8 cellular contexts compared by ENCODE assay signal in the genomic region with DNA sequence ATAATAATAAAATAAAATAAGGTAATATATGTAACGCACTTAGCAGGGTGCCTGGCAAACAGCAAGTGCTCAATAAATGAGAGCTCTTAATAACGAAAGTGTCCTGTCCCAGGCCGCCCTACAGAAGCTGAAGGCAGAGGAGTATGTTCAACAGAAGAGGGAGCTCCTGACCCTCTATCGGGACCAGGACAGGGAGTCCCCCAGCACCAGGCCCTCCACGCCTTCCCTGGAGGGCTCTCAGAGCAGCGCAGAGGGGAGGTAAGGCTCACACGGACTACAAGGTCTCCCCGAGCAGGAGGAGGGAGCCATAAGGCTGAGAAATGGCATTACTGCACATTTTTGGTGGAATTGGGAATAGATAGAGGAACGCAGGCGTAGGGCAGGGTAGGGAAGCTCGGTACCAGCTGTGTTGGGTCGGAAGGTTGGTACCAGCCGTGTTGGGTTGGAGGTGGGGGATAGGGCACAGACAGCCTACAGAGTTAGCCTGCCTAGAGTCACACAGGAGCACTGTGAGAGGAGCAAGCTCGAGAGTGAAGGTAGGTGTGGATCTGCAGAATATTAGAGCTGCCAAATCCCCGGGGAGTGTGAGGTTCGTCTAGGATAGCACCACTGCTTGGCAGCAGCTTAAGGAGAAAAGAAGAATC. TPM values are rescaled to one million over a fixed set of nuclear protein-coding genes. Genes with fewer than 3 reads are reported as not detected.
A peak's percentile ranks its signal among the peaks of the same experiment; 100 is the strongest.
DNase-seq lines count a peak whose midpoint lies in the region; ATAC-seq and TF ChIP-seq lines count a peak whose summit lies in the region.

No MANE protein-coding gene starts in this region.

- no peaks in the 10 kb centered on the region for H3K79me2 ChIP-seq in Karpas-422 (ENCODE audit: low read length)

- DNase-seq in COLO668 (lab: John Stamatoyannopoulos, UW; ENCODE audit: unreplicated experiment) = peak; percentile 1
- peak; percentile 85 for DNase-seq in Karpas-422
- peak; percentile 65 for DNase-seq in amniotic epithelial cell (ENCODE audit: low read depth)
- peak; percentile 49 for DNase-seq in iris pigment epithelial cell (ENCODE audit: low read depth)
- DNase-seq in thoracic aorta (ENCODE audit: low spot score) = no peak
- DNase-seq in activated gamma-delta T cell (lab: John Stamatoyannopoulos, UW) = no peak
- no peak for DNase-seq in GM19238 (ENCODE audit: insufficient read length, low spot score)
- DNase-seq in putamen (ENCODE audit: low spot score) = no peak

- H2AFZ ChIP-seq in Karpas-422 (ENCODE audit: low read length) = no peak overlapping the region

- no peak overlapping the region for H3K9ac ChIP-seq in Karpas-422 (ENCODE audit: low read length)

- H3K27ac ChIP-seq in Karpas-422 (ENCODE audit: low read length) (no peak overlapping the region), thoracic aorta (peak overlapping the region in 1 of 2 donors; percentile 34)

- no peak overlapping the region for H3K4me3 ChIP-seq in Karpas-422 (ENCODE audit: low read length)
- H3K4me3 ChIP-seq in thoracic aorta = no peak overlapping the region

- peak; percentile 54 for TF ChIP-seq CTCF in thoracic aorta (IDR thresholded peaks at IDR 0.05)

- H3K4me2 ChIP-seq in Karpas-422 (ENCODE audit: low read depth, low read length, poor library complexity, severe bottlenecking) = no peak overlapping the region

- ATAC-seq in thoracic aorta (ENCODE audit: insufficient number of reproducible peaks, low FRiP score, low read depth) = no peak

- peaks cover 51% of the 10 kb centered on the region for H3K4me1 ChIP-seq in Karpas-422 (ENCODE audit: low read length)
- peaks cover 18 to 83% of the 10 kb centered on the region in 2 donors for H3K4me1 ChIP-seq in thoracic aorta (ENCODE audit: control insufficient read depth in 1 of 2, low read depth in 2 of 2)

- H3K9me3 ChIP-seq in Karpas-422 (ENCODE audit: low read length) = no peaks in the 10 kb centered on the region
- no peaks in the 10 kb centered on the region for H3K9me3 ChIP-seq in thoracic aorta

- H4K20me1 ChIP-seq in Karpas-422 (ENCODE audit: insufficient read depth, low read depth, low read length) = peaks cover 41% of the 10 kb centered on the region

- no peaks in the 10 kb centered on the region for H3K27me3 ChIP-seq in Karpas-422 (ENCODE audit: low read length)
- H3K27me3 ChIP-seq in thoracic aorta (replicated peaks; ENCODE audit: insufficient read depth) = no peaks in the 10 kb centered on the region

- no peaks in the 10 kb centered on the region for H3K9me2 ChIP-seq in Karpas-422 (replicated peaks; ENCODE audit: insufficient read depth, low read length)

- no peaks in the 10 kb centered on the region for H3K36me3 ChIP-seq in Karpas-422 (ENCODE audit: insufficient read depth, low read length)
- peaks cover 37% of the 10 kb centered on the region for H3K36me3 ChIP-seq in thoracic aorta

RNA-seq across cellular contexts. Expression of a gene that starts 15.4 kb away (rescaled TPM):
- 0.72 TPM in 1 of 2 replicates, not detected in the other for total RNA-seq in Karpas-422 (2014; rRNA removed; shearing (Covaris generic); ENCODE audit: low replicate concordance)
- total RNA-seq in thoracic aorta = 100 to 1,000 TPM; 311 to 384 TPM

RNA-seq across cellular contexts. Expression of a gene that starts 16.0 kb away (rescaled TPM):
- not detected in 2 replicates for total RNA-seq in Karpas-422 (2014; rRNA removed; shearing (Covaris generic); ENCODE audit: low replicate concordance)
- under 1 TPM in 1 of 2 donors, not detected in 1; 0.78 TPM for total RNA-seq in thoracic aorta

RNA-seq across cellular contexts. Expression of a gene that starts 48.9 kb away (rescaled TPM):
- not detected in 2 replicates for total RNA-seq in Karpas-422 (2014; rRNA removed; shearing (Covaris generic); ENCODE audit: low replicate concordance)
- total RNA-seq in thoracic aorta = 10 to 100 TPM; 16.4 to 33.5 TPM

RNA-seq across cellular contexts. Expression of a gene that starts 57.5 kb away (rescaled TPM):
- not detected in 2 replicates for total RNA-seq in Karpas-422 (2014; rRNA removed; shearing (Covaris generic); ENCODE audit: low replicate concordance)
- 100 to 1,000 TPM; 176 to 217 TPM for total RNA-seq in thoracic aorta

Comparison
In these comparisons a context has a peak if more than half of its experiments do, and no peak if none do; other contexts are left out.
1. DNase-seq: peak in COLO668 (single experiment), Karpas-422 (single experiment), amniotic epithelial cell (single experiment) and iris pigment epithelial cell (single experiment); none in thoracic aorta (single experiment), activated gamma-delta T cell (single experiment), GM19238 (single experiment) and putamen (single experiment).
2. RNA of a gene that starts 15.4 kb away (total RNA-seq): 311 to 384 TPM in thoracic aorta; 0.72 TPM in Karpas-422; every median in the first group is over 100 times any median in the second.
3. RNA of a gene that starts 48.9 kb away (total RNA-seq): 16.4 to 33.5 TPM in thoracic aorta; not detected in Karpas-422; every median in the first group is over 10 times any median in the second.